ENCODE assay signal across 8 cellular contexts in genomic region chr11:65095427-65095826, GRCh38. TPM values are rescaled to one million over a fixed set of nuclear protein-coding genes. Genes with fewer than 3 reads are reported as not detected.
DNase-seq lines count a peak whose midpoint lies in the region; ATAC-seq and TF ChIP-seq lines count a peak whose summit lies in the region.

No MANE protein-coding gene starts in this region.

- H3K27ac ChIP-seq in GM23338 (ENCODE audit: low read depth) (peak overlapping the region; percentile 68; the same call in 1 of the 2 replicates), gastrocnemius medialis (peak overlapping the region; percentile 91 to 97 (median 93))

- H2AFZ ChIP-seq in GM23338 = peak overlapping the region; percentile 99

- no peaks in the 10 kb centered on the region for H3K9me3 ChIP-seq in gastrocnemius medialis

- 0 out of 2 replicates have a peak, but pooled peaks cover 5% of the 10 kb centered on the region for H3F3A ChIP-seq in GM23338 (replicated peaks; ENCODE audit: low read depth)

- peaks cover 2% of the 10 kb centered on the region; the same call in 2 of the 3 replicates for H3K4me1 Mint-ChIP-seq in GM23338

- peak overlapping the region; percentile 97 for H3K4me3 Mint-ChIP-seq in GM23338

- peaks cover 27% of the 10 kb centered on the region for H3K79me2 ChIP-seq in GM23338 (replicated peaks; ENCODE audit: insufficient read depth)

- H3K4me2 ChIP-seq in GM23338 = peak overlapping the region; percentile 72; the same call in 1 of the 2 replicates

- no peak for TF ChIP-seq POLR2A in gastrocnemius medialis (IDR thresholded peaks at IDR 0.05)

- peak overlapping the region; percentile 96 for H3K4me3 ChIP-seq in GM23338
- peak overlapping the region; percentile 78 for H3K4me3 ChIP-seq in WI38 (ENCODE audit: low read depth, low read length)
- H3K4me3 ChIP-seq in fibroblast of the aortic adventitia (ENCODE audit: low read depth, low read length) = peak overlapping the region; percentile 90
- peak overlapping the region; percentile 88 to 96 (median 89) for H3K4me3 ChIP-seq in gastrocnemius medialis

- no peak for DNase-seq in GM23338 (ENCODE audit: low spot score)
- DNase-seq in fibroblast of the aortic adventitia (ENCODE audit: low read depth) = no peak
- no peak for DNase-seq in gastrocnemius medialis
- no peak for DNase-seq in NCI-H1436 (lab: John Stamatoyannopoulos, UW)
- no peak for DNase-seq in NCI-H2107 (lab: John Stamatoyannopoulos, UW)
- DNase-seq in AG08395 (ENCODE audit: low spot score) = no peak

- H3K9me3 Mint-ChIP-seq in GM23338 = no peaks in the 10 kb centered on the region

- H4K20me1 ChIP-seq in GM23338 (replicated peaks; ENCODE audit: insufficient read depth) = no peaks in the 10 kb centered on the region; the same call in 1 of the 2 replicates

- intact Hi-C loops in gastrocnemius medialis (cut with DNase I; ENCODE audit: low total_unique reads) = loop anchor here (5.0 kb wide), 2 partner anchors 68 to 178 kb away; partner anchors contain the start of genes ATG2A and SNX15

- H3K36me3 ChIP-seq in GM23338 (ENCODE audit: insufficient read depth) = no peaks in the 10 kb centered on the region; the same call in 1 of the 2 replicates
- no peaks in the 10 kb centered on the region for H3K36me3 ChIP-seq in gastrocnemius medialis

- no peak for TF ChIP-seq CTCF in GM23338 (conservative IDR thresholded peaks at IDR 0.05; ENCODE audit: low read depth in 2 of 2)
- no peak for TF ChIP-seq CTCF in WI38 (IDR thresholded peaks at IDR 0.05; ENCODE audit: low read depth, low read length)
- TF ChIP-seq CTCF in fibroblast of the aortic adventitia (IDR thresholded peaks at IDR 0.05; ENCODE audit: insufficient read depth, low read length) = no peak
- no peak for TF ChIP-seq CTCF in gastrocnemius medialis (IDR thresholded peaks at IDR 0.05 in 4 of 5, conservative IDR thresholded peaks at IDR 0.05 in 1 of 5)

- H3K4me1 ChIP-seq in GM23338 (ENCODE audit: insufficient read depth) (peaks cover 6% of the 10 kb centered on the region), gastrocnemius medialis (peaks cover 29 to 33% of the 10 kb centered on the region in 2 donors)

- H3K27ac Mint-ChIP-seq in GM23338 = peak overlapping the region; percentile 99

- H3K36me3 Mint-ChIP-seq in GM23338 (ENCODE audit: low read depth) = peaks cover 4% of the 10 kb centered on the region; the same call in 2 of the 3 replicates

- in situ Hi-C loops in gastrocnemius medialis (cut with MboI; ENCODE audit: low sequenced_read_pairs in 4 of 4) = no loop called here

- ATAC-seq in GM23338 (no peak), gastrocnemius medialis (no peak), HG03432 (IDR thresholded peaks at IDR 0.05; ENCODE audit: unreplicated experiment) (no peak)

- H3K27me3 ChIP-seq in GM23338 (ENCODE audit: insufficient read depth) (no peaks in the 10 kb centered on the region), gastrocnemius medialis (no peaks in the 10 kb centered on the region)

- peaks cover 6% of the 10 kb centered on the region for H3K27me3 Mint-ChIP-seq in GM23338 (ENCODE audit: insufficient read depth, low read depth, poor library complexity)

- H3K9me2 ChIP-seq in GM23338 (ENCODE audit: insufficient read depth) = no peaks in the 10 kb centered on the region

TF ChIP-seq in GM23338, 12 proteins besides CTCF, POLR2A, EP300 and RAD21:
- TF ChIP-seq STAT1 (IDR thresholded peaks at IDR 0.05; ENCODE audit: unreplicated experiment) = no peak
- no peak for TF ChIP-seq CREB1 (CRISPR knock-in tag; IDR thresholded peaks at IDR 0.05; ENCODE audit: low read depth)
- no peak for TF ChIP-seq POLR2AphosphoS5 (IDR thresholded peaks at IDR 0.05; ENCODE audit: low read depth)

RNA-seq across cellular contexts. Expression of gene VPS51, which starts 0.6 kb away (rescaled TPM):
- 435 and 450 TPM in 2 replicates for total RNA-seq in GM23338 (2014; rRNA removed; shearing (Covaris generic))
- 42.2 and 45.3 TPM in 2 replicates for polyA plus RNA-seq in GM23338 (2016; fragmentation: Nextera tagmentation; extraction: Ambion mirVana)
- total RNA-seq in fibroblast of the aortic adventitia (ENCODE audit: low replicate concordance) (211 and 336 TPM in 2 replicates), gastrocnemius medialis (100 to 1,000 TPM; 206 to 515 (median 266) TPM)

RNA-seq across cellular contexts. Expression of gene ZFPL1, which starts 11.4 kb away (rescaled TPM):
- 16.7 and 26.8 TPM in 2 replicates for total RNA-seq in GM23338 (2014; rRNA removed; shearing (Covaris generic))
- polyA plus RNA-seq in GM23338 (2016; fragmentation: Nextera tagmentation; extraction: Ambion mirVana) = 23.5 and 26.3 TPM in 2 replicates
- total RNA-seq in fibroblast of the aortic adventitia (ENCODE audit: low replicate concordance) (9.6 and 42.5 TPM in 2 replicates), gastrocnemius medialis (10 to 100 TPM; 35.7 to 42.0 (median 40.6) TPM)

RNA-seq across cellular contexts. Expression of gene CDCA5, which starts 11.6 kb away (rescaled TPM):
- total RNA-seq in GM23338 (2014; rRNA removed; shearing (Covaris generic)) = 63.3 and 70.9 TPM in 2 replicates
- 53.3 and 64.9 TPM in 2 replicates for polyA plus RNA-seq in GM23338 (2016; fragmentation: Nextera tagmentation; extraction: Ambion mirVana)
- 2.5 and 19.3 TPM in 2 replicates for total RNA-seq in fibroblast of the aortic adventitia (ENCODE audit: low replicate concordance)
- 1 to 10 TPM in 1 of 4 donors, under 1 TPM in 2, not detected in 1; 0.36 to 1.3 (median 1.00) TPM for total RNA-seq in gastrocnemius medialis

RNA-seq across cellular contexts. Expression of gene TM7SF2, which starts 16.2 kb away (rescaled TPM):
- 70.2 and 82.3 TPM in 2 replicates for total RNA-seq in GM23338 (2014; rRNA removed; shearing (Covaris generic))
- 43.5 and 48.7 TPM in 2 replicates for polyA plus RNA-seq in GM23338 (2016; fragmentation: Nextera tagmentation; extraction: Ambion mirVana)
- 9.2 and 10.0 TPM in 2 replicates for total RNA-seq in fibroblast of the aortic adventitia (ENCODE audit: low replicate concordance)
- total RNA-seq in gastrocnemius medialis = 10 to 100 TPM in 2 of 4 donors, 1 to 10 TPM in 2; 7.3 to 18.4 (median 11.0) TPM

RNA-seq across cellular contexts. Expression of gene ZNHIT2, which starts 22.1 kb away (rescaled TPM):
- total RNA-seq in GM23338 (2014; rRNA removed; shearing (Covaris generic)) = 17.4 and 18.1 TPM in 2 replicates
- polyA plus RNA-seq in GM23338 (2016; fragmentation: Nextera tagmentation; extraction: Ambion mirVana) = 17.7 and 18.3 TPM in 2 replicates
- total RNA-seq in fibroblast of the aortic adventitia (ENCODE audit: low replicate concordance) (9.9 and 30.4 TPM in 2 replicates), gastrocnemius medialis (10 to 100 TPM; 10.3 to 30.7 (median 24.1) TPM)
